Comparison of ENCODE assay signal across 14 cellular contexts in genomic region chr7:75866129-75866496, GRCh38. TPM values are rescaled to one million over a fixed set of nuclear protein-coding genes. Genes with fewer than 3 reads are reported as not detected.
DNase-seq lines count a peak whose midpoint lies in the region; ATAC-seq and TF ChIP-seq lines count a peak whose summit lies in the region.
"Had no signal": no experiment of that assay in that cellular context is flagged by ENCODE, and none has a peak within 500 bp of the region (broad histone marks: within the 10 kb centered on the region; RNA-seq: fewer than 3 reads in every experiment).

No MANE protein-coding gene starts in this region.

- no peaks in the 10 kb centered on the region for H3K79me1 ChIP-seq in IMR-90 (ENCODE audit: low read depth in 1 of 2, low read length in 2 of 2)

- H3K27me3 Mint-ChIP-seq in naive thymus-derived CD4-positive, alpha-beta T cell: peaks cover 5 to 8% (median 7%) of the 10 kb centered on the region in 5 donors
- peaks cover 3% of the 10 kb centered on the region for H3K27me3 Mint-ChIP-seq in activated T-cell treated with anti-CD3 and anti-CD28 coated beads, Interleukin-2, amount 50 U/mL, for 4 hours (ENCODE audit: low read depth)

- CTCF ChIA-PET in IMR-90 (lab: Yijun Ruan, JAX): interaction anchor here (0.6 to 1.2 kb wide), 2 partner anchors 154 to 261 kb away, joined by 5 to 13 read pairs; no protein-coding TSS in a partner anchor
- CTCF ChIA-PET in naive thymus-derived CD4-positive, alpha-beta T cell (lab: Charles Lee): interaction anchor here (0.7 to 4.9 kb wide), 6 partner anchors 32 to 449 kb away, joined by 3 to 56 read pairs (median 4); no protein-coding TSS in a partner anchor

- H3K23ac ChIP-seq in IMR-90 (ENCODE audit: low read depth, low read length): 0 out of 2 replicates have a peak overlapping the region, but pooled peaks have one; percentile 39

- H2BK5ac ChIP-seq in IMR-90 (ENCODE audit: low read depth, low read length, poor library complexity, severe bottlenecking): no peak overlapping the region

- in situ Hi-C loops in IMR-90 (cut with MboI; ENCODE audit: low sequenced_read_pairs) (loop anchor here (5.0 to 25.0 kb wide), 2 partner anchors 151 to 271 kb away; no protein-coding TSS in a partner anchor), brain microvascular endothelial cell (cut with HindIII; ENCODE audit: low pct_ligation_motif_present, low sequenced_read_pairs) (no loop called here)

- no peak overlapping the region for H4K5ac ChIP-seq in IMR-90 (ENCODE audit: low read depth, low read length)

- H3K4me3 ChIP-seq in IMR-90 (ENCODE audit: insufficient read depth, low read depth, low read length): no peak overlapping the region
- no peak overlapping the region for H3K4me3 ChIP-seq in brain microvascular endothelial cell (ENCODE audit: low read depth, low read length)
- no peak overlapping the region for H3K4me3 ChIP-seq in naive thymus-derived CD4-positive, alpha-beta T cell (ENCODE audit: low read length)
- H3K4me3 ChIP-seq in WERI-Rb-1 (ENCODE audit: low read depth, low read length): no peak overlapping the region
- H3K4me3 ChIP-seq: esophagus muscularis mucosa had no signal

- H3K27ac ChIP-seq in IMR-90 (ENCODE audit: insufficient read depth, low read length): no peak overlapping the region
- H3K27ac ChIP-seq in brain microvascular endothelial cell: no peak overlapping the region
- no peak overlapping the region for H3K27ac ChIP-seq in naive thymus-derived CD4-positive, alpha-beta T cell (ENCODE audit: low read depth, low read length)
- no peak overlapping the region for H3K27ac ChIP-seq in WERI-Rb-1
- H3K27ac ChIP-seq: esophagus muscularis mucosa had no signal

- TF ChIP-seq CTCF in IMR-90 (conservative IDR thresholded peaks at IDR 0.05; ENCODE audit: low read depth, low read length) (no peak), brain microvascular endothelial cell (IDR thresholded peaks at IDR 0.05; ENCODE audit: low read depth, low read length, missing control alignments) (no peak), WERI-Rb-1 (IDR thresholded peaks at IDR 0.05; ENCODE audit: low read depth, low read length) (no peak)

- H3K9ac ChIP-seq in IMR-90 (ENCODE audit: low read depth, low read length): no peak overlapping the region

- dilution Hi-C loops in IMR-90 (cut with HindIII; ENCODE audit: low sequenced_read_pairs, unreplicated experiment): no loop called here

- intact Hi-C loops in IMR-90 (cut with micrococcal nuclease): loop anchor here (1.0 to 2.0 kb wide), 2 partner anchors 49 to 154 kb away; partner anchors contain the start of gene POR
- intact Hi-C loops in naive thymus-derived CD4-positive, alpha-beta T cell (cut with micrococcal nuclease): loop anchor here (1.0 to 5.0 kb wide), 4 partner anchors 154 to 448 kb away; no protein-coding TSS in a partner anchor

- H3K27ac Mint-ChIP-seq in naive thymus-derived CD4-positive, alpha-beta T cell: no peak overlapping the region
- H3K27ac Mint-ChIP-seq: activated CD4-positive, alpha-beta memory T cell treated with anti-CD3 and anti-CD28 coated beads, Interleukin-2, amount 10 ng/mL, durations not matched to agents 7 days and 5 days; activated naive CD4-positive, alpha-beta T cell treated with anti-CD3 and anti-CD28 coated beads, Interleukin-2, amount 50 U/mL, for 72 hours had no signal

- no peak for TF ChIP-seq POLR2A in IMR-90 (IDR thresholded peaks at IDR 0.05; ENCODE audit: low read depth, low read length)

- H3K18ac ChIP-seq in IMR-90 (ENCODE audit: low read depth, low read length): no peak overlapping the region

- H2BK20ac ChIP-seq in IMR-90 (ENCODE audit: low read depth, low read length): no peak overlapping the region

- H3K4ac ChIP-seq in IMR-90 (ENCODE audit: low read depth, low read length): peak overlapping the region; percentile 38; the same call in 1 of the 2 replicates

- H3K4me3 Mint-ChIP-seq in naive thymus-derived CD4-positive, alpha-beta T cell: no peak overlapping the region
- no peak overlapping the region for H3K4me3 Mint-ChIP-seq in activated T-cell treated with anti-CD3 and anti-CD28 coated beads, Interleukin-2, amount 50 U/mL, for 4 hours
- H3K4me3 Mint-ChIP-seq: activated CD4-positive, alpha-beta memory T cell treated with anti-CD3 and anti-CD28 coated beads, Interleukin-2, amount 10 ng/mL, durations not matched to agents 7 days and 5 days had no signal

- H3K4me1 ChIP-seq in IMR-90 (ENCODE audit: control insufficient read depth, insufficient read depth, low read length): peaks cover 14% of the 10 kb centered on the region
- H3K4me1 ChIP-seq in naive thymus-derived CD4-positive, alpha-beta T cell (ENCODE audit: control insufficient read depth in 2 of 2, insufficient read depth in 2 of 2, low read length in 2 of 2): no peaks in the 10 kb centered on the region

- H3K36me3 ChIP-seq in IMR-90 (ENCODE audit: control insufficient read depth, insufficient read depth, low read length) (no peaks in the 10 kb centered on the region), brain microvascular endothelial cell (replicated peaks) (no peaks in the 10 kb centered on the region), WERI-Rb-1 (no peaks in the 10 kb centered on the region)
- H3K36me3 ChIP-seq in naive thymus-derived CD4-positive, alpha-beta T cell (ENCODE audit: control insufficient read depth in 2 of 3, insufficient read depth in 3 of 3, low read length in 3 of 3): no peaks in the 10 kb centered on the region
- H3K36me3 ChIP-seq: esophagus muscularis mucosa had no signal

- H3K14ac ChIP-seq in IMR-90 (replicated peaks; ENCODE audit: low read depth, low read length): 0 out of 2 replicates have a peak overlapping the region, but pooled peaks have one; percentile 8

- peak overlapping the region; percentile 69 for H2AK9ac ChIP-seq in IMR-90 (replicated peaks; ENCODE audit: low read depth, low read length, poor library complexity)

- H3K9me3 Mint-ChIP-seq in naive thymus-derived CD4-positive, alpha-beta T cell: peaks cover 0 to 2% (median 0%) of the 10 kb centered on the region in 11 donors
- H3K9me3 Mint-ChIP-seq in activated T-cell treated with anti-CD3 and anti-CD28 coated beads, Interleukin-2, amount 50 U/mL, for 4 hours: no peaks in the 10 kb centered on the region
- H3K9me3 Mint-ChIP-seq: activated CD4-positive, alpha-beta memory T cell treated with anti-CD3 and anti-CD28 coated beads, Interleukin-2, amount 10 ng/mL, durations not matched to agents 7 days and 5 days; activated naive CD4-positive, alpha-beta T cell treated with anti-CD3 and anti-CD28 coated beads, Interleukin-2, amount 50 U/mL, for 72 hours had no signal

- peak overlapping the region; percentile 66; the same call in 1 of the 3 replicates for H2BK15ac ChIP-seq in IMR-90 (ENCODE audit: low read depth, low read length)

- H3K4me2 ChIP-seq in IMR-90 (ENCODE audit: low read depth, low read length): no peak overlapping the region

- peak overlapping the region; percentile 82; the same call in 1 of the 2 replicates for H2AK5ac ChIP-seq in IMR-90 (ENCODE audit: low read depth, low read length)

- no peaks in the 10 kb centered on the region for H3K36me3 Mint-ChIP-seq in naive thymus-derived CD4-positive, alpha-beta T cell
- no peaks in the 10 kb centered on the region for H3K36me3 Mint-ChIP-seq in activated T-cell treated with anti-CD3 and anti-CD28 coated beads, Interleukin-2, amount 50 U/mL, for 4 hours (ENCODE audit: insufficient read depth)
- H3K36me3 Mint-ChIP-seq: activated naive CD4-positive, alpha-beta T cell treated with anti-CD3 and anti-CD28 coated beads, Interleukin-2, amount 50 U/mL, for 72 hours had no signal

- H2BK120ac ChIP-seq in IMR-90 (ENCODE audit: low read depth, low read length): no peak overlapping the region; the same call in 1 of the 2 replicates

- no peak overlapping the region for H4K8ac ChIP-seq in IMR-90 (ENCODE audit: low read depth in 2 of 2, low read length in 2 of 2)

- DNase-seq in EL: peak; percentile 42
- DNase-seq in IMR-90: no peak
- DNase-seq in brain microvascular endothelial cell: peak; percentile 14
- no peak for DNase-seq in naive thymus-derived CD4-positive, alpha-beta T cell
- DNase-seq in activated gamma-delta T cell (lab: John Stamatoyannopoulos, UW): no peak
- DNase-seq in activated T-cell treated with anti-CD3 and anti-CD28 coated beads, Interleukin-2, amount 50 U/mL, for 4 hours: no peak
- DNase-seq in WERI-Rb-1: no peak

- POLR2A ChIA-PET in IMR-90 (lab: Charles Lee; ENCODE audit: unreplicated experiment): no interaction called here
- POLR2A ChIA-PET in naive thymus-derived CD4-positive, alpha-beta T cell (lab: Charles Lee): no interaction called here

- peak; percentile 28 for ATAC-seq in IMR-90 (ENCODE audit: low read depth)
- peak; percentile 10 for ATAC-seq in naive thymus-derived CD4-positive, alpha-beta T cell
- ATAC-seq in activated T-cell treated with anti-CD3 and anti-CD28 coated beads, Interleukin-2, amount 50 U/mL, for 4 hours: no peak
- no peak for ATAC-seq in HG02981 (IDR thresholded peaks at IDR 0.05; ENCODE audit: unreplicated experiment)

- no peak overlapping the region for H4K91ac ChIP-seq in IMR-90 (ENCODE audit: insufficient read depth, low read depth, low read length)

- no peak for TF ChIP-seq RAD21 in IMR-90 (IDR thresholded peaks at IDR 0.05; ENCODE audit: low read length)

- no peaks in the 10 kb centered on the region for H3K9me1 ChIP-seq in IMR-90 (ENCODE audit: insufficient read depth, low read length)

- no TSS peak for BruUV-seq in IMR-90 (replicated peaks; lab: Mats Ljungman, UMichigan)

- H3K9me3 ChIP-seq in IMR-90 (ENCODE audit: control insufficient read depth, insufficient read depth, low read length) (no peaks in the 10 kb centered on the region), WERI-Rb-1 (ENCODE audit: severe bottlenecking) (no peaks in the 10 kb centered on the region)
- H3K9me3 ChIP-seq in naive thymus-derived CD4-positive, alpha-beta T cell (ENCODE audit: control insufficient read depth in 2 of 3, low read length in 3 of 3): no peaks in the 10 kb centered on the region
- H3K9me3 ChIP-seq: esophagus muscularis mucosa had no signal

- 50% methylated on average over 2 of the region's 4 CpGs; no CpG with 5 or more reads in 1 of the 2 experiments for WGBS in IMR-90 (ENCODE audit: extremely low coverage in 2 of 2, insufficient read length in 1 of 2), 2 experiments

- no peaks in the 10 kb centered on the region for H4K20me1 ChIP-seq in IMR-90 (ENCODE audit: insufficient read depth, low read length)

- peaks cover 0 to 13% (median 0%) of the 10 kb centered on the region in 7 donors for H3K4me1 Mint-ChIP-seq in naive thymus-derived CD4-positive, alpha-beta T cell
- H3K4me1 Mint-ChIP-seq in activated T-cell treated with anti-CD3 and anti-CD28 coated beads, Interleukin-2, amount 50 U/mL, for 4 hours (ENCODE audit: low read depth): peaks cover 9% of the 10 kb centered on the region

- no peak overlapping the region for H3K56ac ChIP-seq in IMR-90 (ENCODE audit: extremely low read depth, insufficient read depth, low read length)

- H3K27me3 ChIP-seq in IMR-90 (ENCODE audit: control insufficient read depth, insufficient read depth, low read length): no peaks in the 10 kb centered on the region
- no peaks in the 10 kb centered on the region for H3K27me3 ChIP-seq in brain microvascular endothelial cell (replicated peaks)
- no peaks in the 10 kb centered on the region for H3K27me3 ChIP-seq in naive thymus-derived CD4-positive, alpha-beta T cell (ENCODE audit: control insufficient read depth in 2 of 2, insufficient read depth in 2 of 2, low read length in 2 of 2)
- H3K27me3 ChIP-seq in WERI-Rb-1 (ENCODE audit: insufficient read depth, low read depth, severe bottlenecking): no peaks in the 10 kb centered on the region

- H2AFZ ChIP-seq in IMR-90 (replicated peaks; ENCODE audit: low read length, poor library complexity): peak overlapping the region; percentile 38

RNA-seq across cellular contexts. Expression of gene RHBDD2, which starts 12.7 kb away (rescaled TPM):
- total RNA-seq in IMR-90 (2012; rRNA removed): 9.7 and 10.8 TPM in 2 replicates
- polyA plus RNA-seq in IMR-90 (2012; rRNA removed): 42.4 and 47.5 TPM in 2 replicates
- polyA plus RNA-seq in IMR-90 (2012; cell fraction: cytosol; rRNA removed): 41.1 and 59.7 TPM in 2 replicates
- 54.6 and 103 TPM in 2 replicates for polyA plus RNA-seq in IMR-90 (2012; cell fraction: nucleus; rRNA removed; ENCODE audit: low replicate concordance)
- total RNA-seq in naive thymus-derived CD4-positive, alpha-beta T cell: 10 to 100 TPM; 36.2 to 95.1 (median 47.8) TPM
- polyA plus RNA-seq in naive thymus-derived CD4-positive, alpha-beta T cell: 100 to 1,000 TPM; 107 to 124 TPM
- total RNA-seq in activated T-cell treated with anti-CD3 and anti-CD28 coated beads, Interleukin-2, amount 50 U/mL, for 4 hours: 10 to 100 TPM; 28.0 to 35.5 (median 33.3) TPM

RNA-seq across cellular contexts. Expression of gene POR, which starts 48.8 kb away (rescaled TPM):
- 25.3 and 25.5 TPM in 2 replicates for total RNA-seq in IMR-90 (2012; rRNA removed)
- polyA plus RNA-seq in IMR-90 (2012; rRNA removed): 42.2 and 60.4 TPM in 2 replicates
- 31.0 and 59.1 TPM in 2 replicates for polyA plus RNA-seq in IMR-90 (2012; cell fraction: cytosol; rRNA removed)
- 74.8 and 189 TPM in 2 replicates for polyA plus RNA-seq in IMR-90 (2012; cell fraction: nucleus; rRNA removed; ENCODE audit: low replicate concordance)
- 10 to 100 TPM; 45.9 to 72.3 (median 69.7) TPM for total RNA-seq in naive thymus-derived CD4-positive, alpha-beta T cell
- polyA plus RNA-seq in naive thymus-derived CD4-positive, alpha-beta T cell: 10 to 100 TPM; 41.6 to 69.2 TPM
- 10 to 100 TPM; 40.8 to 63.6 (median 57.7) TPM for total RNA-seq in activated T-cell treated with anti-CD3 and anti-CD28 coated beads, Interleukin-2, amount 50 U/mL, for 4 hours

RNA-seq across cellular contexts. Expression of gene CCL24, which starts 52.5 kb away (rescaled TPM):
- total RNA-seq in IMR-90 (2012; rRNA removed): not detected in 2 replicates
- polyA plus RNA-seq in IMR-90 (2012; rRNA removed): not detected in 2 replicates
- not detected in 2 replicates for polyA plus RNA-seq in IMR-90 (2012; cell fraction: cytosol; rRNA removed)
- 0.17 and 0.21 TPM in 2 replicates for polyA plus RNA-seq in IMR-90 (2012; cell fraction: nucleus; rRNA removed; ENCODE audit: low replicate concordance)
- total RNA-seq in naive thymus-derived CD4-positive, alpha-beta T cell: not detected
- polyA plus RNA-seq in naive thymus-derived CD4-positive, alpha-beta T cell: not detected
- total RNA-seq in activated T-cell treated with anti-CD3 and anti-CD28 coated beads, Interleukin-2, amount 50 U/mL, for 4 hours: not detected
- total RNA-seq: activated CD4-positive, alpha-beta memory T cell treated with anti-CD3 and anti-CD28 coated beads, Interleukin-2, amount 10 ng/mL, durations not matched to agents 7 days and 5 days; activated naive CD4-positive, alpha-beta T cell treated with anti-CD3 and anti-CD28 coated beads, Interleukin-2, amount 50 U/mL, for 72 hours; skeletal muscle tissue; temporal lobe had no signal
- polyA plus RNA-seq: CD14-positive monocyte had no signal

Comparison
In these comparisons a context has a peak if more than half of its experiments do, and no peak if none do; other contexts are left out.
1. DNase-seq: peak in EL (single experiment) and brain microvascular endothelial cell (single experiment); none in IMR-90 (single experiment), naive thymus-derived CD4-positive, alpha-beta T cell (0 of 9), activated gamma-delta T cell (single experiment), activated T-cell treated with anti-CD3 and anti-CD28 coated beads, Interleukin-2, amount 50 U/mL, for 4 hours (single experiment) and WERI-Rb-1 (single experiment).
2. ATAC-seq: peak in IMR-90 (single experiment) and naive thymus-derived CD4-positive, alpha-beta T cell (single experiment); none in activated T-cell treated with anti-CD3 and anti-CD28 coated beads, Interleukin-2, amount 50 U/mL, for 4 hours (0 of 2) and HG02981 (single experiment).